In the genomic region with DNA sequence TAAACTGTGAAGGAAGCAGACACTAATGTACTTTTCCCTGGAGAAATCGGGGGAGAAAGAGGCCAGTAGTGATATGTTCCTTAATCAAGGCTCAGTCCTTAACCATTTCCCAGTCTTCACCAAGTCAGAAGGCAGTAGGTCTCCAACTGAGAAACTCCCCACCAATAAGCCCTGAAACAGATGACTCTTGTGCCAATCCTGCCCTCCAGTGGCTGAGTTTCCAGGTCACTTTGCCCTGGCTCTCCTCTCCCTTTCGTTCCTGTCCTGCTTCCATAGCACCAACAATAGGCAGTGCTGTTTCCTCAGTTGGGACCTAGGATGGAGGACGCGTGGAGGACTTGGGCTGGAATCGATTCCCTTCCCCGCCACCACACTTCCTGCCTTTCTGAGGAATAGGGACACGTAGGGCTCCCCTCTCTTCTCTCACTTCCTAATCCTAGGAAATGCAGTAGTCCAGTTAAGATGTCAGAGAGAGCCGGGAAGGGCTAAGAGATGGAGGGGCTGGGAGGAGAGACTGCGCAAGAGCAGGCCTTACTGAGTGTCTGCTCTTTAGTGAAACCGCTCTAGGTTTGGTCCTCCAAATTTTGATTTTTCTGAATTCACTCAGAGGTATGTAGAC, we compare ENCODE assay signal across 1 cellular context.
A peak's percentile ranks its signal among the peaks of the same experiment; 100 is the strongest.
TF ChIP-seq lines count a peak whose summit lies in the region.

No MANE protein-coding gene starts in this region.

TF ChIP-seq in HepG2, 621 proteins besides CTCF, POLR2A, EP300 and RAD21 (continued from another document):
- TF ChIP-seq, protein P1, sequence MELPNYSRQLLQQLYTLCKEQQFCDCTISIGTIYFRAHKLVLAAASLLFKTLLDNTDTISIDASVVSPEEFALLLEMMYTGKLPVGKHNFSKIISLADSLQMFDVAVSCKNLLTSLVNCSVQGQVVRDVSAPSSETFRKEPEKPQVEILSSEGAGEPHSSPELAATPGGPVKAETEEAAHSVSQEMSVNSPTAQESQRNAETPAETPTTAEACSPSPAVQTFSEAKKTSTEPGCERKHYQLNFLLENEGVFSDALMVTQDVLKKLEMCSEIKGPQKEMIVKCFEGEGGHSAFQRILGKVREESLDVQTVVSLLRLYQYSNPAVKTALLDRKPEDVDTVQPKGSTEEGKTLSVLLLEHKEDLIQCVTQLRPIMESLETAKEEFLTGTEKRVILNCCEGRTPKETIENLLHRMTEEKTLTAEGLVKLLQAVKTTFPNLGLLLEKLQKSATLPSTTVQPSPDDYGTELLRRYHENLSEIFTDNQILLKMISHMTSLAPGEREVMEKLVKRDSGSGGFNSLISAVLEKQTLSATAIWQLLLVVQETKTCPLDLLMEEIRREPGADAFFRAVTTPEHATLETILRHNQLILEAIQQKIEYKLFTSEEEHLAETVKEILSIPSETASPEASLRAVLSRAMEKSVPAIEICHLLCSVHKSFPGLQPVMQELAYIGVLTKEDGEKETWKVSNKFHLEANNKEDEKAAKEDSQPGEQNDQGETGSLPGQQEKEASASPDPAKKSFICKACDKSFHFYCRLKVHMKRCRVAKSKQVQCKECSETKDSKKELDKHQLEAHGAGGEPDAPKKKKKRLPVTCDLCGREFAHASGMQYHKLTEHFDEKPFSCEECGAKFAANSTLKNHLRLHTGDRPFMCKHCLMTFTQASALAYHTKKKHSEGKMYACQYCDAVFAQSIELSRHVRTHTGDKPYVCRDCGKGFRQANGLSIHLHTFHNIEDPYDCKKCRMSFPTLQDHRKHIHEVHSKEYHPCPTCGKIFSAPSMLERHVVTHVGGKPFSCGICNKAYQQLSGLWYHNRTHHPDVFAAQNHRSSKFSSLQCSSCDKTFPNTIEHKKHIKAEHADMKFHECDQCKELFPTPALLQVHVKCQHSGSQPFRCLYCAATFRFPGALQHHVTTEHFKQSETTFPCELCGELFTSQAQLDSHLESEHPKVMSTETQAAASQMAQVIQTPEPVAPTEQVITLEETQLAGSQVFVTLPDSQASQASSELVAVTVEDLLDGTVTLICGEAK (IDR thresholded peaks at IDR 0.05), result no peak
- TF ChIP-seq, protein P1 (CRISPR knock-in tag; IDR thresholded peaks at IDR 0.05), result no peak
- no peak for TF ChIP-seq MEIS2 (CRISPR knock-in tag; IDR thresholded peaks at IDR 0.05)
- TF ChIP-seq ZNF747 (CRISPR knock-in tag; IDR thresholded peaks at IDR 0.05; ENCODE audit: borderline replicate concordance), result no peak
- no peak for TF ChIP-seq PTBP1 (IDR thresholded peaks at IDR 0.05; ENCODE audit: low read depth, low read length, poor library complexity, severe bottlenecking)
- TF ChIP-seq SMC3 (IDR thresholded peaks at IDR 0.05; ENCODE audit: low read length), result peak; percentile 93
- no peak for TF ChIP-seq U2AF1 (optimal IDR thresholded peaks at IDR 0.05; ENCODE audit: low read depth, low read length)
- TF ChIP-seq, protein P2, sequence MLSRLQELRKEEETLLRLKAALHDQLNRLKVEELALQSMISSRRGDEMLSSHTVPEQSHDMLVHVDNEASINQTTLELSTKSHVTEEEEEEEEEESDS (CRISPR knock-in tag; IDR thresholded peaks at IDR 0.05; ENCODE audit: borderline replicate concordance), result no peak
- TF ChIP-seq ZNF570 (CRISPR knock-in tag; IDR thresholded peaks at IDR 0.05; ENCODE audit: borderline replicate concordance), result no peak
- TF ChIP-seq TFE3 (CRISPR knock-in tag; IDR thresholded peaks at IDR 0.05), result no peak
- TF ChIP-seq, protein P3, sequence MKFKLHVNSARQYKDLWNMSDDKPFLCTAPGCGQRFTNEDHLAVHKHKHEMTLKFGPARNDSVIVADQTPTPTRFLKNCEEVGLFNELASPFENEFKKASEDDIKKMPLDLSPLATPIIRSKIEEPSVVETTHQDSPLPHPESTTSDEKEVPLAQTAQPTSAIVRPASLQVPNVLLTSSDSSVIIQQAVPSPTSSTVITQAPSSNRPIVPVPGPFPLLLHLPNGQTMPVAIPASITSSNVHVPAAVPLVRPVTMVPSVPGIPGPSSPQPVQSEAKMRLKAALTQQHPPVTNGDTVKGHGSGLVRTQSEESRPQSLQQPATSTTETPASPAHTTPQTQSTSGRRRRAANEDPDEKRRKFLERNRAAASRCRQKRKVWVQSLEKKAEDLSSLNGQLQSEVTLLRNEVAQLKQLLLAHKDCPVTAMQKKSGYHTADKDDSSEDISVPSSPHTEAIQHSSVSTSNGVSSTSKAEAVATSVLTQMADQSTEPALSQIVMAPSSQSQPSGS (CRISPR knock-in tag; IDR thresholded peaks at IDR 0.05), result no peak
- 0 out of 2 replicates have a peak, but pooled peaks have one; percentile 47 for TF ChIP-seq ZNF614 (CRISPR knock-in tag; IDR thresholded peaks at IDR 0.05; ENCODE audit: borderline replicate concordance)
- TF ChIP-seq ZKSCAN5 (CRISPR knock-in tag; IDR thresholded peaks at IDR 0.05), result no peak
- TF ChIP-seq ZNF205 (CRISPR knock-in tag; IDR thresholded peaks at IDR 0.05), result no peak
- no peak for TF ChIP-seq ZBTB8A (CRISPR knock-in tag; IDR thresholded peaks at IDR 0.05; ENCODE audit: borderline replicate concordance, low read depth)
- TF ChIP-seq ARID4A (CRISPR knock-in tag; IDR thresholded peaks at IDR 0.05; ENCODE audit: borderline replicate concordance), result no peak
- no peak for TF ChIP-seq GABPB1 (CRISPR knock-in tag; IDR thresholded peaks at IDR 0.05)
- no peak for TF ChIP-seq GATA4 (IDR thresholded peaks at IDR 0.05; ENCODE audit: borderline replicate concordance, low read depth)
- TF ChIP-seq RBAK (CRISPR knock-in tag; IDR thresholded peaks at IDR 0.05), result no peak
